ENCODE assay signal across 8 cellular contexts in genomic region chr10:72691470-72692056, GRCh38. TPM values are rescaled to one million over a fixed set of nuclear protein-coding genes. Genes with fewer than 3 reads are reported as not detected.
DNase-seq lines count a peak whose midpoint lies in the region; ATAC-seq, FAIRE-seq and TF ChIP-seq lines count a peak whose summit lies in the region.

No MANE protein-coding gene starts in this region.

- no peak overlapping the region for H2AFZ ChIP-seq in trophoblast cell (ENCODE audit: insufficient read depth, low read length, poor library complexity)

- H3K4me1 ChIP-seq in esophagus squamous epithelium (peaks cover 8 to 56% (median 26%) of the 10 kb centered on the region in 3 donors), trophoblast cell (ENCODE audit: control insufficient read depth in 1 of 2, insufficient read depth in 2 of 2, low read length in 2 of 2) (peaks cover 4 to 6% of the 10 kb centered on the region in 2 experiments)

- WGBS in esophagus squamous epithelium, 2 donors, result 24 to 33% methylated on average over 12 to 14 of the region's 15 CpGs
- WGBS in trophoblast cell (ENCODE audit: extremely low coverage, insufficient coverage, insufficient read length), result no CpG with 5 or more reads among the region's 15 CpGs

- H3K27ac ChIP-seq in esophagus squamous epithelium (peak overlapping the region; percentile 91 to 96 (median 95)), trophoblast cell (ENCODE audit: low read depth, low read length) (no peak overlapping the region)

- DNase-seq in AG04449 (ENCODE audit: low read depth, low spot score) (peak; percentile 60), H54 (ENCODE audit: insufficient read length, low spot score) (peak; percentile 87), SK-N-DZ (ENCODE audit: low spot score) (peak; percentile 93), esophagus squamous epithelium (lab: John Stamatoyannopoulos, UW) (no peak), trophoblast cell (no peak), activated gamma-delta T cell treated with Interleukin-2 at 50 U/mL for 16 hours (no peak), retina (no peak)

- H3K4ac ChIP-seq in trophoblast cell (ENCODE audit: low read depth, low read length), result no peak overlapping the region

- peaks cover 7% of the 10 kb centered on the region for H3K79me1 ChIP-seq in trophoblast cell (ENCODE audit: low read length)

- TF ChIP-seq CTCF in AG04449 (IDR thresholded peaks at IDR 0.05; ENCODE audit: insufficient read depth, low read length, missing control alignments) (no peak), esophagus squamous epithelium (IDR thresholded peaks at IDR 0.05) (no peak)

- no peak overlapping the region for H2BK120ac ChIP-seq in trophoblast cell (ENCODE audit: insufficient read depth, low read length, poor library complexity)

- H4K8ac ChIP-seq in trophoblast cell (ENCODE audit: low read depth, low read length), result no peak overlapping the region

- POLR2A ChIA-PET in AG04449 (lab: Yijun Ruan, JAX), result interaction anchor here (0.6 to 1.4 kb wide), 13 partner anchors 9 to 165 kb away, joined by 3 to 7 read pairs (median 3); partner anchors contain the start of gene MICU1

- intact Hi-C loops in esophagus squamous epithelium (cut with DNase I), result loop anchor here (5.0 kb wide), 1 partner anchor 141 kb away; no protein-coding TSS in a partner anchor

- no peak overlapping the region for H2AK5ac ChIP-seq in trophoblast cell (ENCODE audit: low read length)

- CTCF ChIA-PET in AG04449 (lab: Yijun Ruan, JAX), result interaction anchor here (0.6 to 6.1 kb wide), 5 partner anchors 10 to 165 kb away, joined by 3 to 98 read pairs (median 4); no protein-coding TSS in a partner anchor

- H3K9me3 ChIP-seq in esophagus squamous epithelium, result no peaks in the 10 kb centered on the region
- no peaks in the 10 kb centered on the region for H3K9me3 ChIP-seq in trophoblast cell (ENCODE audit: insufficient read depth, low read depth, low read length)

- peaks cover 8% of the 10 kb centered on the region for H3K79me2 ChIP-seq in trophoblast cell (ENCODE audit: control insufficient read depth, insufficient read depth, low read length, poor library complexity)

- H3K18ac ChIP-seq in trophoblast cell (ENCODE audit: low read length), result no peak overlapping the region

- H3K36me3 ChIP-seq in esophagus squamous epithelium (no peaks in the 10 kb centered on the region), trophoblast cell (ENCODE audit: control insufficient read depth in 1 of 2, insufficient read depth in 2 of 2, low read length in 2 of 2) (no peaks in the 10 kb centered on the region)

- ATAC-seq in GM19467 (IDR thresholded peaks at IDR 0.05; ENCODE audit: unreplicated experiment), result no peak

- H3K23ac ChIP-seq in trophoblast cell (ENCODE audit: low read length), result no peak overlapping the region

- no peak for TF ChIP-seq POLR2A in H54 (IDR thresholded peaks at IDR 0.05; ENCODE audit: low read depth, low read length)
- no peak for TF ChIP-seq POLR2A in esophagus squamous epithelium (IDR thresholded peaks at IDR 0.05)

- no peak overlapping the region for H3K14ac ChIP-seq in trophoblast cell (ENCODE audit: low read length)

- no peak overlapping the region for H3K9ac ChIP-seq in trophoblast cell (ENCODE audit: low read length)

- H4K91ac ChIP-seq in trophoblast cell (ENCODE audit: low read depth, low read length), result no peak overlapping the region

- peak overlapping the region; percentile 85 for H3K4me3 ChIP-seq in AG04449 (ENCODE audit: low read depth, low read length)
- peak overlapping the region; percentile 67 to 94 (median 75) for H3K4me3 ChIP-seq in esophagus squamous epithelium
- no peak overlapping the region for H3K4me3 ChIP-seq in trophoblast cell (ENCODE audit: low read depth, low read length)

- peak overlapping the region; percentile 59 for H3K4me2 ChIP-seq in trophoblast cell (ENCODE audit: low read length)

- no peak overlapping the region for H4K12ac ChIP-seq in trophoblast cell (ENCODE audit: low read depth, low read length)

- no peak overlapping the region for H2BK5ac ChIP-seq in trophoblast cell (ENCODE audit: low read depth, low read length, poor library complexity)

- no peak overlapping the region for H2BK12ac ChIP-seq in trophoblast cell (ENCODE audit: low read length)

- peak; percentile 98 for FAIRE-seq in H54 (lab: Jason Lieb, UNC)

- H3K27me3 ChIP-seq in esophagus squamous epithelium (no peaks in the 10 kb centered on the region), trophoblast cell (ENCODE audit: insufficient read depth, low read length) (no peaks in the 10 kb centered on the region)

RNA-seq across cellular contexts. Expression of gene MCU, which starts 0.4 kb away (rescaled TPM):
- polyA plus RNA-seq in SK-N-DZ (2014; cell fraction: cytosol; rRNA removed), result 21.2 and 25.6 TPM in 2 replicates
- 16.0 and 21.6 TPM in 2 replicates for polyA plus RNA-seq in SK-N-DZ (2014; cell fraction: nucleus; rRNA removed)
- total RNA-seq in esophagus squamous epithelium, result 10 to 100 TPM; 19.9 to 30.0 (median 23.4) TPM
- 14.7 and 15.2 TPM in 2 replicates for polyA plus RNA-seq in trophoblast cell (2013)

Comparison
In these comparisons a context has a peak if more than half of its experiments do, and no peak if none do; other contexts are left out.
1. DNase-seq: peak in AG04449 (single experiment), H54 (single experiment) and SK-N-DZ (single experiment); none in esophagus squamous epithelium (single experiment), trophoblast cell (0 of 2), activated gamma-delta T cell treated with Interleukin-2 at 50 U/mL for 16 hours (single experiment) and retina (single experiment).